Comparison of ENCODE assay signal across 8 cellular contexts in genomic region chr16:70800306-70800705, GRCh38. TPM values are rescaled to one million over a fixed set of nuclear protein-coding genes. Genes with fewer than 3 reads are reported as not detected.
DNase-seq lines count a peak whose midpoint lies in the region; ATAC-seq, FAIRE-seq and TF ChIP-seq lines count a peak whose summit lies in the region.

No MANE protein-coding gene starts in this region.

- H3K36me3 ChIP-seq in OCI-LY3 (replicated peaks; ENCODE audit: low read depth, low read length): peaks cover 6% of the 10 kb centered on the region
- H3K36me3 ChIP-seq in neutrophil: peaks cover 6% of the 10 kb centered on the region

- peak overlapping the region; percentile 94 for H3K4me2 ChIP-seq in OCI-LY3 (ENCODE audit: low read length)

- peak; percentile 4 for ATAC-seq in GM19023 (IDR thresholded peaks at IDR 0.05; ENCODE audit: unreplicated experiment)

- no peaks in the 10 kb centered on the region for H3K9me3 Mint-ChIP-seq in endothelial cell (ENCODE audit: unreplicated experiment)

- H3K4me1 Mint-ChIP-seq in endothelial cell (ENCODE audit: unreplicated experiment): peaks cover 7% of the 10 kb centered on the region

- no peaks in the 10 kb centered on the region for H3K36me3 Mint-ChIP-seq in endothelial cell (ENCODE audit: low read depth, unreplicated experiment)

- H3K9me3 ChIP-seq in OCI-LY3 (ENCODE audit: insufficient read depth, low read length) (peaks cover 21% of the 10 kb centered on the region; the same call in 1 of the 2 replicates), neutrophil (no peaks in the 10 kb centered on the region)

- H3K27me3 ChIP-seq in OCI-LY3 (ENCODE audit: low read depth, low read length) (no peaks in the 10 kb centered on the region), neutrophil (peaks cover 13% of the 10 kb centered on the region)

- no peak for DNase-seq in endothelial cell (ENCODE audit: low spot score)
- DNase-seq in NCI-H510A treated with DMSO at 0.1 percent for 48 hours (lab: John Stamatoyannopoulos, UW): no peak
- DNase-seq in activated CD8-positive, alpha-beta memory T cell treated with anti-CD3 and anti-CD28 coated beads for 24 hours: no peak
- DNase-seq in frontal cortex (ENCODE audit: low spot score in 2 of 2): no peak
- DNase-seq in midbrain (lab: John Stamatoyannopoulos, UW): no peak

- no peak for FAIRE-seq in frontal cortex (lab: Jason Lieb, UNC)

- H3K27me3 Mint-ChIP-seq in endothelial cell (ENCODE audit: unreplicated experiment): no peaks in the 10 kb centered on the region

- H3K4me3 Mint-ChIP-seq in endothelial cell (ENCODE audit: unreplicated experiment): peak overlapping the region; percentile 92

- peak overlapping the region; percentile 97 for H3K4me3 ChIP-seq in OCI-LY3 (ENCODE audit: low read length)
- peak overlapping the region; percentile 70 to 74 for H3K4me3 ChIP-seq in neutrophil (ENCODE audit: low read depth in 1 of 2, low read length in 1 of 2)

- peaks cover 7% of the 10 kb centered on the region; the same call in 1 of the 2 replicates for H4K20me1 ChIP-seq in OCI-LY3 (ENCODE audit: insufficient read depth, low read length)

- H3K9ac ChIP-seq in OCI-LY3 (ENCODE audit: low read length): peak overlapping the region; percentile 81

- peaks cover 54% of the 10 kb centered on the region for H3K79me2 ChIP-seq in OCI-LY3 (ENCODE audit: low read length)

- H3K27ac ChIP-seq in OCI-LY3 (ENCODE audit: low read length) (peak overlapping the region; percentile 13; the same call in 1 of the 2 replicates), neutrophil (peak overlapping the region; percentile 77)

- H3K4me1 ChIP-seq in OCI-LY3 (ENCODE audit: low read length) (peaks cover 30% of the 10 kb centered on the region), neutrophil (ENCODE audit: control insufficient read depth in 1 of 2, insufficient read depth in 1 of 2, low read depth in 1 of 2, low read length in 1 of 2) (peaks cover 21 to 24% of the 10 kb centered on the region in 2 experiments)

- peak overlapping the region; percentile 89; the same call in 1 of the 2 replicates for H2AFZ ChIP-seq in OCI-LY3 (ENCODE audit: low read depth, low read length)

- TF ChIP-seq CTCF in OCI-LY3 (IDR thresholded peaks at IDR 0.05; ENCODE audit: low read depth, low read length): no peak
- no peak for TF ChIP-seq CTCF in endothelial cell (IDR thresholded peaks at IDR 0.05; ENCODE audit: unreplicated experiment)
- TF ChIP-seq CTCF in neutrophil (IDR thresholded peaks at IDR 0.05): no peak

- peak overlapping the region; percentile 58 for H3K27ac Mint-ChIP-seq in endothelial cell (ENCODE audit: unreplicated experiment)

RNA-seq across cellular contexts. Expression of gene VAC14, which starts 0.7 kb away (rescaled TPM):
- total RNA-seq in endothelial cell (ENCODE audit: unreplicated experiment): 35.6 TPM
- 13.0 TPM for total RNA-seq in frontal cortex
